ENCODE assay signal across 9 cellular contexts in the genomic region with DNA sequence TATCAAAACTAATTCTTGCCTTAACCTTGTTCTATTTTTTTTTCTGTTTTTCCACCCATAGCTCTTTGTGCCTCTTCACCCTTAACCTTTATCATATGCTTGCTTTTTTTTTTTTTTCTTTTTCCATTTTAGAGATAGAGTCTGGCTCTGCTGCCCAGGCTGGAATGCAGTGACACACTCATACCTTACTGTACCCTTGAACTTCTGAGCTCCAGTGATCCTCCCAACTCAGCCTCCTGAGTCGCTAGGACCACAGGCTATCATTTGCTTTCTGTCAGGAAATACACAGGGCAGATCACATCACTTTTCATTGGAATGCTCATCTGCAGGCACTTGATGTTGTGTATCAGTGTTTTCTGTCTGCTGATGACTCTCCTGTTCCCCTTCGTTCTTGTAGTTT.
"Had no signal": no experiment of that assay in that cellular context is flagged by ENCODE, and none has a peak within 500 bp of the region (broad histone marks: within the 10 kb centered on the region; RNA-seq: fewer than 3 reads in every experiment).

No MANE protein-coding gene starts in this region.

- H3K4me2 ChIP-seq: GM23338 had no signal

- H3K4me3 ChIP-seq: GM23338, HAP-1, K562 had no signal

- H3K4me1 Mint-ChIP-seq: GM23338 had no signal

- ATAC-seq: GM23338, HCT116, K562 had no signal

- H3K4me3 Mint-ChIP-seq: GM23338, HFFc6 had no signal

- H3K27ac ChIP-seq: HL-60 had no signal

- H3K9me3 ChIP-seq: HAP-1 had no signal

- DNase-seq: H7, HFFc6, IMR-90, KG1 had no signal

- H3K9me3 Mint-ChIP-seq: GM23338, HFFc6 had no signal

- H2AFZ ChIP-seq: GM23338 had no signal

- H3K27ac Mint-ChIP-seq: GM23338, HFFc6 had no signal
